Comparison of ENCODE assay signal across 20 cellular contexts in the genomic region with DNA sequence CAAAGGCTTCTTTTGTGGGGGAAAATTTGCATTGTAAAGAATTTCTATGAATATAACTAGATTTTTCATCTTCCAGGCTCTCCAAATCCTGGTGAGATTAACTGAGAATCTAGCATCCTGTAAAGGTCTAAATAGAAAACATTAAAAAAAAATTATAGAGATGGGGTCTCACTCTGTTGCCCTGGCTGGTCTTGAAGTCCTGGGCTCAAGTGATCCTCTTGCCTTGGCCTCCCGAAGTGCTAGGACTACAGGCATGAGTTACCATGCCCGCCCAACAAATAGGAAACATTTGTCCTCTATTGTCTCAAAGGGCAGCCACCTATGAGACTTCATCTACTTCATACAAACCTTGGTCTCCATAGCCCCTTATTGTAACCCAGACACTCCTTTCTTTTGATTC.
"Had no signal": no experiment of that assay in that cellular context is flagged by ENCODE, and none has a peak within 500 bp of the region (broad histone marks: within the 10 kb centered on the region; RNA-seq: fewer than 3 reads in every experiment).

No MANE protein-coding gene starts in this region.

- H3K9me3 Mint-ChIP-seq: endodermal cell, natural killer cell, neural crest cell had no signal

- H3K27ac Mint-ChIP-seq: endodermal cell, natural killer cell had no signal

- H3K4me3 ChIP-seq: coronary artery, hepatocyte, mucosa of descending colon, sigmoid colon, skin epidermis, suprapubic skin, thyroid gland, upper lobe of left lung, uterus had no signal

- H3K4me1 Mint-ChIP-seq: neural crest cell had no signal

- H3K36me3 Mint-ChIP-seq: natural killer cell had no signal

- H3K79me2 ChIP-seq: hepatocyte had no signal

- H3K36me3 ChIP-seq: sigmoid colon, suprapubic skin, thyroid gland, upper lobe of left lung, uterus had no signal

- H3K9me3 ChIP-seq: mucosa of descending colon, sigmoid colon, suprapubic skin, thyroid gland, upper lobe of left lung, uterus had no signal

- H3K4me2 ChIP-seq: hepatocyte had no signal

- H3K4me3 Mint-ChIP-seq: endodermal cell, natural killer cell, neural crest cell had no signal

- ATAC-seq: left lobe of liver, mucosa of descending colon, natural killer cell had no signal

- H2AFZ ChIP-seq: hepatocyte had no signal

- DNase-seq: effector CD4-positive, alpha-beta T cell; endodermal cell; foreskin melanocyte; head of caudate nucleus; mammary epithelial cell; mucosa of descending colon; natural killer cell; sigmoid colon; stimulated activated CD4-positive, alpha-beta T cell treated with anti-CD3 and anti-CD28 coated beads, Interleukin-2, amount 100 ng/mL, for 24 hours; stimulated activated CD4-positive, alpha-beta T cell treated with anti-CD3 and anti-CD28 coated beads, Interleukin-4, amount 100 ng/mL, for 4 hours; stimulated activated naive CD4-positive, alpha-beta T cell treated with Interleukin-2 at 50 U/mL for 16 hours; thyroid gland; upper lobe of left lung; uterus had no signal

- H3K27me3 ChIP-seq: hepatocyte, sigmoid colon, suprapubic skin, thyroid gland, upper lobe of left lung, uterus had no signal

- H3K4me1 ChIP-seq: sigmoid colon, thyroid gland, uterus had no signal

- H3K27ac ChIP-seq: coronary artery, hepatocyte, sigmoid colon, skin epidermis, suprapubic skin, thyroid gland, upper lobe of left lung, uterus had no signal
